In the genomic region with DNA sequence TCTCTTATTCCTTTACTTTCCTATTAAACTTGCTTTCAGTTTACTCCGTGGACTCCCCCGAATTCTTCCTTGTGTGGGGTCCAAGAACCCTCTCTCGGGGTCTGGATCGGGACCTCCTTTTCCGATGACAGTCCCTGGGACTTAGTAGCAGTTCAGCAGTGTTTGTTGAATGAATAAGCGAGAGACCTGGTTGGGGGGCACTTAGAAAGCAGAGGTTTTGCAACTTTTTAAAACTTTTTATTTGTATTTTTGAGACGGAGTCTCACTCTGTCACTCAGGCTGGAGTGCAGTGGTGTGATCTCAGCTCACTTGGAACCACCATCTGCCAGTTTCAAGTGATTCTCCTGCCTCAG, we compare ENCODE assay signal across 23 cellular contexts. TPM values are rescaled to one million over a fixed set of nuclear protein-coding genes. Genes with fewer than 3 reads are reported as not detected.
"Had no signal": no experiment of that assay in that cellular context is flagged by ENCODE, and none has a peak within 500 bp of the region (broad histone marks: within the 10 kb centered on the region; RNA-seq: fewer than 3 reads in every experiment).

No MANE protein-coding gene starts in this region.

- H2AFZ ChIP-seq: parathyroid adenoma had no signal

- FAIRE-seq: bronchial epithelial cell had no signal

- H3K27ac ChIP-seq: coronary artery, lower lobe of right lung, parathyroid adenoma, suprapubic skin had no signal

- H3K9ac ChIP-seq: parathyroid adenoma had no signal

- H3K36me3 ChIP-seq: lower lobe of right lung, suprapubic skin, upper lobe of left lung had no signal

- ATAC-seq: left colon; lower lobe of right lung; natural killer cell treated with Interleukin-12 subunit alpha and Interleukin-12 subunit beta and Interleukin-15 and Interleukin-18, amount 100 ng/mL, for 72 hours; right cardiac atrium; stimulated activated naive CD8-positive, alpha-beta T cell treated with anti-CD3 and anti-CD28 coated beads, Interleukin-15, amount 100 ng/mL, for 72 hours; T-helper 17 cell had no signal

- H3K79me2 ChIP-seq: parathyroid adenoma had no signal

- H3K36me3 Mint-ChIP-seq: activated CD4-positive, alpha-beta memory T cell treated with anti-CD3 and anti-CD28 coated beads for 36 hours; activated naive CD8-positive, alpha-beta T cell treated with anti-CD3 and anti-CD28 coated beads, Interleukin-2, amount 10 ng/mL, durations not matched to agents 7 days and 5 days; natural killer cell treated with Interleukin-12 subunit alpha and Interleukin-12 subunit beta and Interleukin-15 and Interleukin-18, amount 100 ng/mL, for 72 hours; stimulated activated effector memory CD8-positive, alpha-beta T cell treated with anti-CD3 and anti-CD28 coated beads, Interleukin-12 subunit alpha, Interleukin-12 subunit beta, amount 100 ng/mL, for 72 hours had no signal

- H3K4me3 Mint-ChIP-seq: activated B cell treated with CpG ODN at 0.5 μM for 24 hours; activated CD4-positive, alpha-beta memory T cell treated with anti-CD3 and anti-CD28 coated beads for 36 hours; activated naive CD4-positive, alpha-beta T cell treated with anti-CD3 and anti-CD28 coated beads for 36 hours; activated naive CD8-positive, alpha-beta T cell treated with anti-CD3 and anti-CD28 coated beads, Interleukin-2, amount 10 ng/mL, durations not matched to agents 7 days and 5 days; natural killer cell treated with Interleukin-12 subunit alpha and Interleukin-12 subunit beta and Interleukin-15 and Interleukin-18, amount 100 ng/mL, for 72 hours; stimulated activated effector memory CD8-positive, alpha-beta T cell treated with anti-CD3 and anti-CD28 coated beads, Interleukin-12 subunit alpha, Interleukin-12 subunit beta, amount 100 ng/mL, for 72 hours; stimulated activated naive CD8-positive, alpha-beta T cell treated with anti-CD3 and anti-CD28 coated beads, Interleukin-15, amount 100 ng/mL, for 72 hours; T-helper 17 cell had no signal

- H3K4me3 ChIP-seq: coronary artery, lower lobe of right lung, suprapubic skin, upper lobe of left lung had no signal

- H3K9me3 ChIP-seq: lower lobe of right lung, suprapubic skin, upper lobe of left lung had no signal

- H3K27ac Mint-ChIP-seq: activated B cell treated with CpG ODN at 0.5 μM for 24 hours; activated CD4-positive, alpha-beta memory T cell treated with anti-CD3 and anti-CD28 coated beads for 36 hours; activated naive CD4-positive, alpha-beta T cell treated with anti-CD3 and anti-CD28 coated beads for 36 hours; activated naive CD8-positive, alpha-beta T cell treated with anti-CD3 and anti-CD28 coated beads, Interleukin-2, amount 10 ng/mL, durations not matched to agents 7 days and 5 days; natural killer cell treated with Interleukin-12 subunit alpha and Interleukin-12 subunit beta and Interleukin-15 and Interleukin-18, amount 100 ng/mL, for 72 hours; stimulated activated effector memory CD8-positive, alpha-beta T cell treated with anti-CD3 and anti-CD28 coated beads, Interleukin-12 subunit alpha, Interleukin-12 subunit beta, amount 100 ng/mL, for 72 hours; stimulated activated naive CD8-positive, alpha-beta T cell treated with anti-CD3 and anti-CD28 coated beads, Interleukin-15, amount 100 ng/mL, for 72 hours; T-helper 17 cell had no signal

- H3K9me3 Mint-ChIP-seq: activated B cell treated with CpG ODN at 0.5 μM for 24 hours; activated CD4-positive, alpha-beta memory T cell treated with anti-CD3 and anti-CD28 coated beads for 36 hours; activated naive CD4-positive, alpha-beta T cell treated with anti-CD3 and anti-CD28 coated beads for 36 hours; activated naive CD8-positive, alpha-beta T cell treated with anti-CD3 and anti-CD28 coated beads, Interleukin-2, amount 10 ng/mL, durations not matched to agents 7 days and 5 days; natural killer cell treated with Interleukin-12 subunit alpha and Interleukin-12 subunit beta and Interleukin-15 and Interleukin-18, amount 100 ng/mL, for 72 hours; stimulated activated effector memory CD8-positive, alpha-beta T cell treated with anti-CD3 and anti-CD28 coated beads, Interleukin-12 subunit alpha, Interleukin-12 subunit beta, amount 100 ng/mL, for 72 hours; stimulated activated naive CD8-positive, alpha-beta T cell treated with anti-CD3 and anti-CD28 coated beads, Interleukin-15, amount 100 ng/mL, for 72 hours had no signal

- DNase-seq: activated B cell treated with CpG ODN at 0.5 μM for 24 hours; activated CD4-positive, alpha-beta memory T cell treated with anti-CD3 and anti-CD28 coated beads for 36 hours; activated CD4-positive, alpha-beta T cell treated with anti-CD3 and anti-CD28 coated beads for 48 hours; activated naive CD4-positive, alpha-beta T cell treated with anti-CD3 and anti-CD28 coated beads for 36 hours; activated naive CD8-positive, alpha-beta T cell treated with anti-CD3 and anti-CD28 coated beads, Interleukin-2, amount 10 ng/mL, durations not matched to agents 7 days and 5 days; amniotic stem cell; cerebellar nuclear complex; left colon; lower lobe of right lung; stimulated activated CD4-positive, alpha-beta T cell treated with anti-CD3 and anti-CD28 coated beads, Interleukin-1b, Interleukin-23, amount 100 ng/mL, for 48 hours; stimulated activated naive CD8-positive, alpha-beta T cell treated with anti-CD3 and anti-CD28 coated beads, Interleukin-15, amount 100 ng/mL, for 72 hours; T-helper 17 cell; upper lobe of left lung had no signal

- H3K4me1 ChIP-seq: parathyroid adenoma had no signal

RNA-seq across cellular contexts. Expression of a gene that starts 2.1 kb away (rescaled TPM):
- total RNA-seq: activated CD4-positive, alpha-beta memory T cell treated with anti-CD3 and anti-CD28 coated beads for 36 hours; activated naive CD4-positive, alpha-beta T cell treated with anti-CD3 and anti-CD28 coated beads for 36 hours; activated naive CD8-positive, alpha-beta T cell treated with anti-CD3 and anti-CD28 coated beads, Interleukin-2, amount 10 ng/mL, durations not matched to agents 7 days and 5 days; glomerular endothelial cell; natural killer cell treated with Interleukin-12 subunit alpha and Interleukin-12 subunit beta and Interleukin-15 and Interleukin-18, amount 100 ng/mL, for 72 hours; T-helper 17 cell had no signal

RNA-seq across cellular contexts. Expression of a gene that starts 12.3 kb away (rescaled TPM):
- total RNA-seq: activated B cell treated with CpG ODN at 0.5 μM for 24 hours, T-helper 17 cell had no signal

RNA-seq across cellular contexts. Expression of a gene that starts 26.3 kb away (rescaled TPM):
- total RNA-seq: glomerular endothelial cell, skeletal muscle tissue had no signal
- polyA plus RNA-seq: fibroblast of lung had no signal
